Comparison of ENCODE assay signal across 2 cellular contexts in the genomic region with DNA sequence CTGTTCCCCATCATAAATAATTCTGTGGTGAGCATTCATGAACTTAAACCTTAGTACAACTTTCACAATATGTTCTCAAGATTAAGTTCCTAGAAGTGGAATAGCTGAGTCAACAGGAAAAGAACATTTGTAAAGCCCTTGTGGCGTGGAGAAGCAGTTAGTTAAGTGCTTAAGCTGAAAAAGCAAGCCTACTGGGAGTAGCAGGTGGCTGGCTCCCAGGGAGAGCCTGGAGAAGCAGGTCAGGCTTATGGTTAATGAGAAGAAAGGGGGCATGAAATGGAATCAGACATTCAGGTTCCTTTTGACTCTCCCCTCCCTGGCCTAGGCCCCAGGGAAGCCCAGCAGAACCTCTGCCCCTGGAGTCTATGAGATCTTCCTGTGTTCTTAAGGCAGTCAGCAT.
TF ChIP-seq lines count a peak whose summit lies in the region.

No MANE protein-coding gene starts in this region.

TF ChIP-seq in A549, 52 proteins besides CTCF, POLR2A, EP300 and RAD21:
- TF ChIP-seq REST (IDR thresholded peaks at IDR 0.05) (no peak), MAFK (IDR thresholded peaks at IDR 0.05; ENCODE audit: partially characterized antibody) (peak; percentile 25)

TF ChIP-seq in SK-N-SH, 30 proteins besides CTCF, POLR2A, EP300 and RAD21 (continued from another document):
- TF ChIP-seq, protein P1, sequence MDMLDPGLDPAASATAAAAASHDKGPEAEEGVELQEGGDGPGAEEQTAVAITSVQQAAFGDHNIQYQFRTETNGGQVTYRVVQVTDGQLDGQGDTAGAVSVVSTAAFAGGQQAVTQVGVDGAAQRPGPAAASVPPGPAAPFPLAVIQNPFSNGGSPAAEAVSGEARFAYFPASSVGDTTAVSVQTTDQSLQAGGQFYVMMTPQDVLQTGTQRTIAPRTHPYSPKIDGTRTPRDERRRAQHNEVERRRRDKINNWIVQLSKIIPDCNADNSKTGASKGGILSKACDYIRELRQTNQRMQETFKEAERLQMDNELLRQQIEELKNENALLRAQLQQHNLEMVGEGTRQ (IDR thresholded peaks at IDR 0.05; ENCODE audit: borderline replicate concordance, low read depth, low read length): no peak
- TF ChIP-seq MAX (IDR thresholded peaks at IDR 0.05; ENCODE audit: low read depth) (no peak), TCF12 (IDR thresholded peaks at IDR 0.05) (no peak), JUND (IDR thresholded peaks at IDR 0.05) (no peak), CHD2 (IDR thresholded peaks at IDR 0.05; ENCODE audit: low read length, partially characterized antibody) (no peak), ELF1 (IDR thresholded peaks at IDR 0.05) (no peak), MEF2A (IDR thresholded peaks at IDR 0.05; ENCODE audit: borderline replicate concordance, low read depth) (no peak), EZH2phosphoT487 (IDR thresholded peaks at IDR 0.05; ENCODE audit: borderline replicate concordance, low read depth) (no peak), GATA2 (CRISPR knock-in tag; IDR thresholded peaks at IDR 0.05) (no peak), YY1 (IDR thresholded peaks at IDR 0.05; ENCODE audit: low read depth) (no peak), USF1 (IDR thresholded peaks at IDR 0.05; ENCODE audit: borderline replicate concordance, low read depth) (no peak)
- TF ChIP-seq, protein P2, sequence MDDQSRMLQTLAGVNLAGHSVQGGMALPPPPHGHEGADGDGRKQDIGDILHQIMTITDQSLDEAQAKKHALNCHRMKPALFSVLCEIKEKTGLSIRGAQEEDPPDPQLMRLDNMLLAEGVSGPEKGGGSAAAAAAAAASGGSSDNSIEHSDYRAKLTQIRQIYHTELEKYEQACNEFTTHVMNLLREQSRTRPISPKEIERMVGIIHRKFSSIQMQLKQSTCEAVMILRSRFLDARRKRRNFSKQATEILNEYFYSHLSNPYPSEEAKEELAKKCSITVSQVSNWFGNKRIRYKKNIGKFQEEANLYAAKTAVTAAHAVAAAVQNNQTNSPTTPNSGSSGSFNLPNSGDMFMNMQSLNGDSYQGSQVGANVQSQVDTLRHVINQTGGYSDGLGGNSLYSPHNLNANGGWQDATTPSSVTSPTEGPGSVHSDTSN (IDR thresholded peaks at IDR 0.05): no peak
